In genomic region chr9:86734762-86735161, GRCh38 we compare ENCODE assay signal across 1 cellular context.
A peak's percentile ranks its signal among the peaks of the same experiment; 100 is the strongest.
TF ChIP-seq lines count a peak whose summit lies in the region.

No MANE protein-coding gene starts in this region.

TF ChIP-seq in SK-N-SH, 30 proteins besides CTCF, POLR2A, EP300 and RAD21 (continued from another document):
- TF ChIP-seq ZBTB33 (IDR thresholded peaks at IDR 0.05; ENCODE audit: borderline replicate concordance, low read depth) (0 out of 2 replicates have a peak, but pooled peaks have one; percentile 38), USF1 (IDR thresholded peaks at IDR 0.05; ENCODE audit: borderline replicate concordance, low read depth) (peak; percentile 54; the same call in 1 of the 2 replicates), MXI1 (IDR thresholded peaks at IDR 0.05; ENCODE audit: low read depth, low read length) (no peak)
